ENCODE assay signal across 1 cellular context in the genomic region with DNA sequence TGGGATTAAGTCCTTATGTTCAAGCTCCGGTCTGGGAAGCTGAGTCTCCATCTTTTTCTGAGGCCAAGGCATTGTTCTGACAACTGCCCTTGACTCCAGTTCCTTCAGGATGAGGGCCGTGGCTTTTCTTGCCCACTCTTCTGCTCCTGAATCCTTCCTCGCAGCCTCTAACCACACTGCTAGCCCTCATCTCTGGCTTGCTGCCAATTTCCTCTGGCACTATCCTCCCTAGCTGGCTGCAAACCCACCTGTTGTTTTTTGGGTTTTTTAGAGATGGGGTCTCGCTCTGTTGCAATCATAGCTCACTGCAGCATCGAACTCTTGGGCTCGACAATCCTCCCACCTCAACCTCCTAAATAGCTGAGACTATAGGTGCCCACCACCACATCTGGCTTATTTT.
TF ChIP-seq lines count a peak whose summit lies in the region.

No MANE protein-coding gene starts in this region.

TF ChIP-seq in HCT116, 20 proteins besides CTCF, POLR2A, EP300 and RAD21 (continued from another document):
- TF ChIP-seq, protein P1, sequence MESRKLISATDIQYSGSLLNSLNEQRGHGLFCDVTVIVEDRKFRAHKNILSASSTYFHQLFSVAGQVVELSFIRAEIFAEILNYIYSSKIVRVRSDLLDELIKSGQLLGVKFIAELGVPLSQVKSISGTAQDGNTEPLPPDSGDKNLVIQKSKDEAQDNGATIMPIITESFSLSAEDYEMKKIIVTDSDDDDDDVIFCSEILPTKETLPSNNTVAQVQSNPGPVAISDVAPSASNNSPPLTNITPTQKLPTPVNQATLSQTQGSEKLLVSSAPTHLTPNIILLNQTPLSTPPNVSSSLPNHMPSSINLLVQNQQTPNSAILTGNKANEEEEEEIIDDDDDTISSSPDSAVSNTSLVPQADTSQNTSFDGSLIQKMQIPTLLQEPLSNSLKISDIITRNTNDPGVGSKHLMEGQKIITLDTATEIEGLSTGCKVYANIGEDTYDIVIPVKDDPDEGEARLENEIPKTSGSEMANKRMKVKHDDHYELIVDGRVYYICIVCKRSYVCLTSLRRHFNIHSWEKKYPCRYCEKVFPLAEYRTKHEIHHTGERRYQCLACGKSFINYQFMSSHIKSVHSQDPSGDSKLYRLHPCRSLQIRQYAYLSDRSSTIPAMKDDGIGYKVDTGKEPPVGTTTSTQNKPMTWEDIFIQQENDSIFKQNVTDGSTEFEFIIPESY (IDR thresholded peaks at IDR 0.05; ENCODE audit: extremely low read depth, insufficient replicate concordance, low read length): no peak
- TF ChIP-seq, protein P2, sequence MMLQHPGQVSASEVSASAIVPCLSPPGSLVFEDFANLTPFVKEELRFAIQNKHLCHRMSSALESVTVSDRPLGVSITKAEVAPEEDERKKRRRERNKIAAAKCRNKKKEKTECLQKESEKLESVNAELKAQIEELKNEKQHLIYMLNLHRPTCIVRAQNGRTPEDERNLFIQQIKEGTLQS (IDR thresholded peaks at IDR 0.05): no peak
TF ChIP-seq in HCT116: peak in this region for 0.
